20 cellular contexts compared by ENCODE assay signal in genomic region chr14:104743461-104744380, GRCh38. TPM values are rescaled to one million over a fixed set of nuclear protein-coding genes. Genes with fewer than 3 reads are reported as not detected.
A peak's percentile ranks its signal among the peaks of the same experiment; 100 is the strongest.
DNase-seq lines count a peak whose midpoint lies in the region; ATAC-seq and TF ChIP-seq lines count a peak whose summit lies in the region.
"Had no signal": no experiment of that assay in that cellular context is flagged by ENCODE, and none has a peak within 500 bp of the region (broad histone marks: within the 10 kb centered on the region; RNA-seq: fewer than 3 reads in every experiment).

No MANE protein-coding gene starts in this region.

- H3K36me3 ChIP-seq in psoas muscle (ENCODE audit: insufficient read depth in 1 of 2, low read depth in 1 of 2) (peaks cover 0 to 74% of the 10 kb centered on the region in 2 donors), endodermal cell (ENCODE audit: control insufficient read depth, insufficient read depth, low read length) (no peaks in the 10 kb centered on the region)
- H3K36me3 ChIP-seq: brain microvascular endothelial cell had no signal

- H3K27me3 ChIP-seq in psoas muscle (ENCODE audit: insufficient read depth in 3 of 3, low read length in 2 of 3) (no peaks in the 10 kb centered on the region), endodermal cell (ENCODE audit: control insufficient read depth, insufficient read depth, low read length, poor library complexity, severe bottlenecking) (no peaks in the 10 kb centered on the region)
- H3K27me3 ChIP-seq: brain microvascular endothelial cell, tibial nerve had no signal

- H3K9me3 ChIP-seq in psoas muscle (no peaks in the 10 kb centered on the region), endodermal cell (ENCODE audit: control insufficient read depth, low read length) (no peaks in the 10 kb centered on the region)
- H3K9me3 ChIP-seq: mucosa of descending colon, tibial nerve had no signal

- peaks cover 37% of the 10 kb centered on the region for H3K4me1 Mint-ChIP-seq in stimulated activated effector memory CD8-positive, alpha-beta T cell treated with anti-CD3 and anti-CD28 coated beads, Interleukin-12 subunit alpha, Interleukin-12 subunit beta, amount 100 ng/mL, for 72 hours
- no peaks in the 10 kb centered on the region for H3K4me1 Mint-ChIP-seq in endodermal cell
- H3K4me1 Mint-ChIP-seq: B cell had no signal

- H3K4me1 ChIP-seq in psoas muscle (peaks cover 26% of the 10 kb centered on the region), endodermal cell (ENCODE audit: control insufficient read depth, insufficient read depth, low read length) (no peaks in the 10 kb centered on the region)

- H3K27ac ChIP-seq in RWPE1 = peak overlapping the region; percentile 94
- peak overlapping the region; percentile 16 for H3K27ac ChIP-seq in psoas muscle
- H3K27ac ChIP-seq in endodermal cell (ENCODE audit: low read depth, low read length) = no peak overlapping the region
- H3K27ac ChIP-seq: brain microvascular endothelial cell, tibial nerve had no signal

- CTCF ChIA-PET in RWPE1 (lab: Yijun Ruan, JAX) = no interaction called here

- no peak overlapping the region for H3K27ac Mint-ChIP-seq in stimulated activated effector memory CD8-positive, alpha-beta T cell treated with anti-CD3 and anti-CD28 coated beads, Interleukin-12 subunit alpha, Interleukin-12 subunit beta, amount 100 ng/mL, for 72 hours
- no peak overlapping the region for H3K27ac Mint-ChIP-seq in endodermal cell
- H3K27ac Mint-ChIP-seq: B cell had no signal

- no peak overlapping the region for H3K4me3 Mint-ChIP-seq in stimulated activated effector memory CD8-positive, alpha-beta T cell treated with anti-CD3 and anti-CD28 coated beads, Interleukin-12 subunit alpha, Interleukin-12 subunit beta, amount 100 ng/mL, for 72 hours
- H3K4me3 Mint-ChIP-seq in endodermal cell = no peak overlapping the region
- H3K4me3 Mint-ChIP-seq: B cell had no signal

- intact Hi-C loops in psoas muscle (cut with DNase I) = no loop called here

- DNase-seq in EL = peak; percentile 52
- DNase-seq in RWPE1 (ENCODE audit: low spot score) = no peak
- DNase-seq in islet precursor cell = peak; percentile 94
- peak; percentile 12 to 36 for DNase-seq in psoas muscle
- DNase-seq in stimulated activated effector memory CD8-positive, alpha-beta T cell treated with anti-CD3 and anti-CD28 coated beads, Interleukin-12 subunit alpha, Interleukin-12 subunit beta, amount 100 ng/mL, for 72 hours (ENCODE audit: low spot score in 2 of 2) = no peak
- DNase-seq in NOMO-1 treated with dmso at 0.1 percent for 144 hours (lab: John Stamatoyannopoulos, UW; ENCODE audit: unreplicated experiment) = no peak
- no peak for DNase-seq in endodermal cell
- DNase-seq: activated CD8-positive, alpha-beta memory T cell treated with anti-CD3 and anti-CD28 coated beads, Interleukin-2, amount 50 U/mL, for 4 hours; activated effector memory CD4-positive, alpha-beta T cell treated with Interleukin-2 at 50 U/mL for 16 hours; brain microvascular endothelial cell; COR-L47; Karpas-422; NCI-H187; stimulated activated CD4-positive, alpha-beta T cell treated with anti-CD3 and anti-CD28 coated beads, Interleukin-4, amount 100 ng/mL, for 24 hours; stimulated activated naive CD8-positive, alpha-beta T cell treated with anti-CD3 and anti-CD28 coated beads, Interleukin-15, Interleukin-2, amounts not matched to agents 100 U/mL and 50 U/mL, for 24 hours; T-helper 2 cell had no signal

- no peaks in the 10 kb centered on the region for H3K9me3 Mint-ChIP-seq in stimulated activated effector memory CD8-positive, alpha-beta T cell treated with anti-CD3 and anti-CD28 coated beads, Interleukin-12 subunit alpha, Interleukin-12 subunit beta, amount 100 ng/mL, for 72 hours
- H3K9me3 Mint-ChIP-seq in endodermal cell = no peaks in the 10 kb centered on the region

- no peaks in the 10 kb centered on the region for H3K36me3 Mint-ChIP-seq in stimulated activated effector memory CD8-positive, alpha-beta T cell treated with anti-CD3 and anti-CD28 coated beads, Interleukin-12 subunit alpha, Interleukin-12 subunit beta, amount 100 ng/mL, for 72 hours
- peaks cover 10% of the 10 kb centered on the region for H3K36me3 Mint-ChIP-seq in endodermal cell (ENCODE audit: low read depth)

- no peak for TF ChIP-seq CTCF in RWPE1 (conservative IDR thresholded peaks at IDR 0.05; ENCODE audit: low read depth)
- TF ChIP-seq CTCF in psoas muscle (IDR thresholded peaks at IDR 0.05) = no peak
- TF ChIP-seq CTCF in endodermal cell (conservative IDR thresholded peaks at IDR 0.05) = no peak

- WGBS in psoas muscle, 3 donors = 79 to 81% (median 81%) methylated on average over 28 of the region's 28 CpGs
- WGBS in endodermal cell (ENCODE audit: insufficient coverage in 1 of 2, insufficient read length in 1 of 2), 2 experiments = 87% methylated on average over 24 to 28 of the region's 28 CpGs

- POLR2A ChIA-PET in RWPE1 (lab: Yijun Ruan, JAX; ENCODE audit: low non-redundant PET) = no interaction called here

- H3K27me3 Mint-ChIP-seq in endodermal cell (ENCODE audit: insufficient read depth) = no peaks in the 10 kb centered on the region
- H3K27me3 Mint-ChIP-seq: B cell had no signal

- no peak for ATAC-seq in psoas muscle
- ATAC-seq in HG03108 (IDR thresholded peaks at IDR 0.05; ENCODE audit: unreplicated experiment) = no peak
- no peak for ATAC-seq in stimulated activated effector memory CD8-positive, alpha-beta T cell treated with anti-CD3 and anti-CD28 coated beads, Interleukin-12 subunit alpha, Interleukin-12 subunit beta, amount 100 ng/mL, for 72 hours
- ATAC-seq: mucosa of descending colon; stimulated activated naive CD8-positive, alpha-beta T cell treated with anti-CD3 and anti-CD28 coated beads, Interleukin-15, Interleukin-2, amounts not matched to agents 100 U/mL and 50 U/mL, for 24 hours had no signal

- H3K4me3 ChIP-seq in psoas muscle (no peak overlapping the region), endodermal cell (ENCODE audit: low read length) (no peak overlapping the region)
- H3K4me3 ChIP-seq: mucosa of descending colon, tibial nerve had no signal

- no peak overlapping the region for H3K9ac ChIP-seq in endodermal cell (ENCODE audit: extremely low read depth, low read length, poor library complexity, severe bottlenecking)

RNA-seq across cellular contexts. Expression of gene SIVA1, which starts 9.2 kb away (rescaled TPM):
- total RNA-seq in psoas muscle (100 to 1,000 TPM in 1 of 4 donors, 10 to 100 TPM in 3; 55.8 to 105 (median 84.5) TPM), endodermal cell (10 to 100 TPM; 82.5 to 87.3 TPM)
- polyA plus RNA-seq in psoas muscle = 100 to 1,000 TPM; 147 to 233 (median 233) TPM
- 89.7 TPM for polyA plus RNA-seq in endodermal cell (2013, experiment 1 of 2)
- polyA plus RNA-seq in endodermal cell (2013, experiment 2 of 2) = 92.2 TPM

RNA-seq across cellular contexts. Expression of gene ADSS1, which starts 19.7 kb away (rescaled TPM):
- total RNA-seq in psoas muscle (100 to 1,000 TPM; 201 to 359 (median 278) TPM), endodermal cell (10 to 100 TPM; 15.8 to 31.0 TPM)
- polyA plus RNA-seq in psoas muscle = 100 to 1,000 TPM; 187 to 394 (median 300) TPM
- polyA plus RNA-seq in endodermal cell (2013, experiment 1 of 2) = 16.1 TPM
- 14.1 TPM for polyA plus RNA-seq in endodermal cell (2013, experiment 2 of 2)

RNA-seq across cellular contexts. Expression of gene AKT1, which starts 51.8 kb away (rescaled TPM):
- total RNA-seq in psoas muscle (10 to 100 TPM; 54.9 to 79.3 (median 60.0) TPM), endodermal cell (100 to 1,000 TPM; 133 to 152 TPM)
- 100 to 1,000 TPM in 1 of 3 donors, 10 to 100 TPM in 2; 51.9 to 102 (median 62.0) TPM for polyA plus RNA-seq in psoas muscle
- polyA plus RNA-seq in endodermal cell (2013, experiment 1 of 2) = 103 TPM
- 95.5 TPM for polyA plus RNA-seq in endodermal cell (2013, experiment 2 of 2)

RNA-seq across cellular contexts. Expression of gene INF2, which starts 54.3 kb away (rescaled TPM):
- total RNA-seq in psoas muscle = 10 to 100 TPM; 16.4 to 26.3 (median 23.4) TPM
- polyA plus RNA-seq in psoas muscle = 10 to 100 TPM; 12.0 to 29.1 (median 12.8) TPM
- 100 to 1,000 TPM in 1 of 2 donors, 10 to 100 TPM in 1; 99.7 to 114 TPM for total RNA-seq in endodermal cell
- polyA plus RNA-seq in endodermal cell (2013, experiment 1 of 2) = 35.2 TPM
- polyA plus RNA-seq in endodermal cell (2013, experiment 2 of 2) = 35.8 TPM

RNA-seq across cellular contexts. Expression of gene ZBTB42, which starts 57.2 kb away (rescaled TPM):
- total RNA-seq in psoas muscle (1 to 10 TPM; 4.2 to 7.4 (median 5.8) TPM), endodermal cell (1 to 10 TPM; 7.7 to 8.4 TPM)
- polyA plus RNA-seq in psoas muscle = 1 to 10 TPM; 4.7 to 6.6 (median 6.2) TPM
- 2.4 TPM for polyA plus RNA-seq in endodermal cell (2013, experiment 1 of 2)
- 2.6 TPM for polyA plus RNA-seq in endodermal cell (2013, experiment 2 of 2)

Comparison
In these comparisons a context has a peak if more than half of its experiments do, and no peak if none do; other contexts are left out.
1. DNase-seq: peak in EL (single experiment), islet precursor cell (single experiment) and psoas muscle (2 of 2); none in RWPE1 (single experiment), stimulated activated effector memory CD8-positive, alpha-beta T cell treated with anti-CD3 and anti-CD28 coated beads, Interleukin-12 subunit alpha, Interleukin-12 subunit beta, amount 100 ng/mL, for 72 hours (0 of 2), NOMO-1 treated with dmso at 0.1 percent for 144 hours (single experiment) and endodermal cell (single experiment).
2. RNA of gene ADSS1, which starts 19.7 kb away (total RNA-seq): 201 to 359 TPM in psoas muscle; 15.8 to 31.0 TPM in endodermal cell; every median in the first group is over 4 times any median in the second.